Comparison of ENCODE assay signal across 1 cellular context in genomic region chr5:123089572-123089970, GRCh38.
TF ChIP-seq lines count a peak whose summit lies in the region.

No MANE protein-coding gene starts in this region.

TF ChIP-seq in liver, 16 proteins besides CTCF, POLR2A, EP300 and RAD21 (continued from another document):
- no peak for TF ChIP-seq REST (IDR thresholded peaks at IDR 0.05)
TF ChIP-seq in liver: peak in this region for 0.
